Comparison of ENCODE assay signal across 26 cellular contexts in genomic region chr1:188794969-188795368, GRCh38.
"Had no signal": no experiment of that assay in that cellular context is flagged by ENCODE, and none has a peak within 500 bp of the region (broad histone marks: within the 10 kb centered on the region; RNA-seq: fewer than 3 reads in every experiment).

No MANE protein-coding gene starts in this region.

- DNase-seq: colonic mucosa; cortex of kidney; effector CD8-positive, alpha-beta T cell; effector memory CD8-positive, alpha-beta T cell; endodermal cell; erythroblast; esophagus squamous epithelium; foreskin fibroblast; foreskin melanocyte; gastrocnemius medialis; glutamatergic neuron; head of caudate nucleus; heart right ventricle; hippocampal formation; left cardiac atrium; left lung; left ventricle myocardium superior; lower lobe of right lung; mesenchymal stem cell; midbrain had no signal

- H3K4me1 ChIP-seq: colonic mucosa, esophagus squamous epithelium, gastrocnemius medialis, heart right ventricle, left lung, lower lobe of right lung had no signal

- H3K36me3 ChIP-seq: colonic mucosa, esophagus squamous epithelium, gastrocnemius medialis, heart right ventricle, left lung, lower lobe of right lung had no signal

- H3K4me3 Mint-ChIP-seq: dendritic cell treated with granulocyte-macrophage colony-stimulating factor and Interleukin-4, amounts not matched to agents 40 ng/mL and 50 ng/mL, for 4 days; effector memory CD8-positive, alpha-beta T cell; endodermal cell had no signal

- FAIRE-seq: endometrium, islet of Langerhans, keratinocyte had no signal

- H3K27ac Mint-ChIP-seq: dendritic cell treated with granulocyte-macrophage colony-stimulating factor and Interleukin-4, amounts not matched to agents 40 ng/mL and 50 ng/mL, for 4 days; effector memory CD8-positive, alpha-beta T cell; endodermal cell had no signal

- H3K4me1 Mint-ChIP-seq: endodermal cell had no signal

- H3K27me3 Mint-ChIP-seq: dendritic cell treated with granulocyte-macrophage colony-stimulating factor and Interleukin-4, amounts not matched to agents 40 ng/mL and 50 ng/mL, for 4 days; effector memory CD8-positive, alpha-beta T cell had no signal

- H3K9me3 ChIP-seq: colonic mucosa, esophagus squamous epithelium, gastrocnemius medialis, lower lobe of right lung had no signal

- H3K27ac ChIP-seq: colonic mucosa, epithelial cell of prostate, esophagus squamous epithelium, gastrocnemius medialis, heart right ventricle, left lung, lower lobe of right lung had no signal

- H3K27me3 ChIP-seq: colonic mucosa, esophagus squamous epithelium, gastrocnemius medialis, heart right ventricle, left lung had no signal

- ATAC-seq: effector memory CD8-positive, alpha-beta T cell; esophagus mucosa; gastrocnemius medialis; heart right ventricle; left cardiac atrium; left lung; left ventricle myocardium superior; lower lobe of right lung had no signal

- H3K4me3 ChIP-seq: colonic mucosa, esophagus squamous epithelium, gastrocnemius medialis, heart right ventricle, left lung, lower lobe of right lung had no signal
